ENCODE assay signal across 12 cellular contexts in the genomic region with DNA sequence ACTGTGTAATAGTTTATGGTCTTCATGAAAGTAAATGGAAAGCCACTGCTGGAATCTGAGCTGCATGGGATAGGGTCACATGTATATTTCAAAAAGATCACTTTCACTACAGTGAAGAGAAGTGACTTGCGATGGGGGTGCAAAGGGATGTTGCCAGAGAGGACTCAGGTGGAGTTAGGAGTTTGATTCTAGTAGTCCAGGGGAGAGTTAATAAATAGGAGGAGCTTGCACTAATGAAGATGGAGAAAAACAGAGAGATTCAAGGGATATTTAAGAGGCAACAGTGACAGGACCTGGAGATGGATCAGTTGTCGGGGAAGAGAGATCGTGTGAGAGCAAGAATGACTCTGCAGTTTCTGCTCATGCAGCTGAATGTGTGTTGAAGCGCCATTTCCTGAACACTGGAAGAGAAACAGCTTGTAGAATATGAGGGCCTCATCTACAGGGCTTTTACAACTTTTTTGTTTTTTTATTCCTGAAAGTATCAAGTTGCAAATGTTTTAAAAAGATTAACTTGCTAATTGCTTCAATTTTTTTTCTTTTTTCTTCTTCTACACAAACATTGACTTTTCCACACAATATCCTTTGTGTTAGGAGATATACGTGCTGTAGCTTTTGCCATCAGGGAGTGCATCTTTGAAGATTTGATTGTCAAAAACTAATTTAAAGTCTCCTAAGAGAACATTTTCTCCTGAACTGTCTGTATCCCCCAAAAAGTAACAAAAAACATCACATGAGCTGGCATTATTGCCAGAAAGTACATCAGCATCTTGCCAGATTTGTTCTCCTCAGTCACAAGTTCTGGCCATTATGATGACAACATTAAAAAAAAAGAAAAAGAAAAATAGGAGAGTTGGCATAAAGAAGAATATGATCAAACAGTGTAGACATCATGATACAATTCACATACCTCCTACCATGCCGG. TPM values are rescaled to one million over a fixed set of nuclear protein-coding genes. Genes with fewer than 3 reads are reported as not detected.
DNase-seq lines count a peak whose midpoint lies in the region; ATAC-seq and TF ChIP-seq lines count a peak whose summit lies in the region.
"Had no signal": no experiment of that assay in that cellular context is flagged by ENCODE, and none has a peak within 500 bp of the region (broad histone marks: within the 10 kb centered on the region; RNA-seq: fewer than 3 reads in every experiment).

No MANE protein-coding gene starts in this region.

- H3K4ac ChIP-seq in IMR-90 (ENCODE audit: low read depth, low read length), result no peak overlapping the region

- H3K4me2 ChIP-seq in IMR-90 (ENCODE audit: low read depth, low read length), result 0 out of 2 replicates have a peak overlapping the region, but pooled peaks have one; percentile 1

- H4K91ac ChIP-seq in IMR-90 (ENCODE audit: insufficient read depth, low read depth, low read length), result no peak overlapping the region

- no peak overlapping the region for H2BK5ac ChIP-seq in IMR-90 (ENCODE audit: low read depth, low read length, poor library complexity, severe bottlenecking)

- no peak overlapping the region for H3K23ac ChIP-seq in IMR-90 (ENCODE audit: low read depth, low read length)

- peak overlapping the region; percentile 18 for H4K5ac ChIP-seq in IMR-90 (ENCODE audit: low read depth, low read length)

- no peak overlapping the region for H3K56ac ChIP-seq in IMR-90 (ENCODE audit: extremely low read depth, insufficient read depth, low read length)

- in situ Hi-C loops in IMR-90 (cut with MboI; ENCODE audit: low sequenced_read_pairs), result no loop called here

- H3K9me3 ChIP-seq in IMR-90 (ENCODE audit: control insufficient read depth, insufficient read depth, low read length), result no peaks in the 10 kb centered on the region
- no peaks in the 10 kb centered on the region for H3K9me3 ChIP-seq in spleen
- no peaks in the 10 kb centered on the region for H3K9me3 ChIP-seq in mucosa of descending colon
- H3K9me3 ChIP-seq: colonic mucosa had no signal

- H3K4me1 ChIP-seq in IMR-90 (ENCODE audit: control insufficient read depth, insufficient read depth, low read length), result peaks cover 10% of the 10 kb centered on the region
- peaks cover 0 to 17% (median 2%) of the 10 kb centered on the region in 6 donors for H3K4me1 ChIP-seq in spleen
- H3K4me1 ChIP-seq in mucosa of descending colon (ENCODE audit: low read depth), result no peaks in the 10 kb centered on the region
- H3K4me1 ChIP-seq: colonic mucosa had no signal

- H3K4me3 ChIP-seq in IMR-90 (ENCODE audit: insufficient read depth, low read depth, low read length) (no peak overlapping the region), spleen (no peak overlapping the region), mucosa of descending colon (no peak overlapping the region)
- H3K4me3 ChIP-seq: colonic mucosa, skin epidermis had no signal

- TF ChIP-seq CTCF in IMR-90 (conservative IDR thresholded peaks at IDR 0.05; ENCODE audit: low read depth, low read length), result no peak
- no peak for TF ChIP-seq CTCF in spleen (IDR thresholded peaks at IDR 0.05 in 8 of 11, conservative IDR thresholded peaks at IDR 0.05 in 3 of 11)
- no peak for TF ChIP-seq CTCF in mucosa of descending colon (IDR thresholded peaks at IDR 0.05)

- no peak for TF ChIP-seq POLR2A in IMR-90 (IDR thresholded peaks at IDR 0.05; ENCODE audit: low read depth, low read length)
- no peak for TF ChIP-seq POLR2A in spleen (IDR thresholded peaks at IDR 0.05)

- H3K9me1 ChIP-seq in IMR-90 (ENCODE audit: insufficient read depth, low read length), result no peaks in the 10 kb centered on the region

- H3K9ac ChIP-seq in IMR-90 (ENCODE audit: low read depth, low read length), result no peak overlapping the region

- H4K20me1 ChIP-seq in IMR-90 (ENCODE audit: insufficient read depth, low read length), result no peaks in the 10 kb centered on the region

- no peaks in the 10 kb centered on the region for H3K27me3 ChIP-seq in IMR-90 (ENCODE audit: control insufficient read depth, insufficient read depth, low read length)
- H3K27me3 ChIP-seq in spleen (replicated peaks in 1 of 7), result no peaks in the 10 kb centered on the region
- H3K27me3 ChIP-seq: colonic mucosa had no signal

- no peak for ATAC-seq in IMR-90 (ENCODE audit: low read depth)
- peak; percentile 67 for ATAC-seq in left ventricle myocardium superior
- no peak for ATAC-seq in mucosa of descending colon
- no peak for ATAC-seq in HG02973 (IDR thresholded peaks at IDR 0.05; ENCODE audit: unreplicated experiment)

- H3K36me3 ChIP-seq in IMR-90 (ENCODE audit: control insufficient read depth, insufficient read depth, low read length), result no peaks in the 10 kb centered on the region
- H3K36me3 ChIP-seq in spleen, result peaks cover 0 to 4% (median 0%) of the 10 kb centered on the region in 6 donors
- no peaks in the 10 kb centered on the region for H3K36me3 ChIP-seq in mucosa of descending colon (ENCODE audit: low read depth)
- H3K36me3 ChIP-seq: colonic mucosa had no signal

- no peak overlapping the region for H2BK15ac ChIP-seq in IMR-90 (ENCODE audit: low read depth, low read length)

- POLR2A ChIA-PET in IMR-90 (lab: Charles Lee; ENCODE audit: unreplicated experiment), result no interaction called here

- H3K14ac ChIP-seq in IMR-90 (replicated peaks; ENCODE audit: low read depth, low read length), result no peak overlapping the region

- no peak overlapping the region for H2BK20ac ChIP-seq in IMR-90 (ENCODE audit: low read depth, low read length)

- H2AFZ ChIP-seq in IMR-90 (replicated peaks; ENCODE audit: low read length, poor library complexity), result no peak overlapping the region

- intact Hi-C loops in IMR-90 (cut with micrococcal nuclease), result no loop called here
- intact Hi-C loops in left ventricle myocardium superior (cut with micrococcal nuclease), result no loop called here
- intact Hi-C loops in spleen (cut with DNase I; ENCODE audit: low total_unique reads), result no loop called here
- intact Hi-C loops in mucosa of descending colon (cut with DNase I, micrococcal nuclease), result no loop called here

- 20% methylated on average over 1 of the region's 6 CpGs; no CpG with 5 or more reads in 1 of the 2 experiments for WGBS in IMR-90 (ENCODE audit: extremely low coverage in 2 of 2, insufficient read length in 1 of 2), 2 experiments
- WGBS in spleen, 5 donors, result 54 to 65% (median 61%) methylated on average over 6 of the region's 6 CpGs

- CTCF ChIA-PET in IMR-90 (lab: Yijun Ruan, JAX), result interaction anchor here (1.2 to 2.3 kb wide), 2 partner anchors 11 to 293 kb away, joined by 9 to 12 read pairs; no protein-coding TSS in a partner anchor

- H2AK9ac ChIP-seq in IMR-90 (replicated peaks; ENCODE audit: low read depth, low read length, poor library complexity), result no peak overlapping the region

- no TSS peak for BruUV-seq in IMR-90 (replicated peaks; lab: Mats Ljungman, UMichigan)

- no peak for DNase-seq in IMR-90
- no peak for DNase-seq in left ventricle myocardium superior
- DNase-seq in stromal cell of bone marrow (ENCODE audit: low read depth), result peak; percentile 16
- no peak for DNase-seq in spleen
- DNase-seq in mucosa of descending colon, result no peak
- DNase-seq in activated CD8-positive, alpha-beta memory T cell treated with anti-CD3 and anti-CD28 coated beads for 24 hours, result no peak
- DNase-seq: activated CD4-positive, CD25-positive, alpha-beta regulatory T cell; colonic mucosa; NCI-H446 had no signal

- H3K79me1 ChIP-seq in IMR-90 (ENCODE audit: low read depth in 1 of 2, low read length in 2 of 2), result no peaks in the 10 kb centered on the region

- H3K27ac ChIP-seq in IMR-90 (ENCODE audit: insufficient read depth, low read length), result no peak overlapping the region; the same call in 1 of the 2 replicates
- H3K27ac ChIP-seq in angular gyrus (ENCODE audit: low read depth, low read length), result peak overlapping the region; percentile 72
- H3K27ac ChIP-seq in spleen, result peak overlapping the region in 1 of 8 donors; percentile 18
- H3K27ac ChIP-seq: colonic mucosa, skin epidermis had no signal

- H2AK5ac ChIP-seq in IMR-90 (ENCODE audit: low read depth, low read length), result no peak overlapping the region

- peak overlapping the region; percentile 60 for H3K18ac ChIP-seq in IMR-90 (ENCODE audit: low read depth, low read length)

- no peak for TF ChIP-seq RAD21 in IMR-90 (IDR thresholded peaks at IDR 0.05; ENCODE audit: low read length)

- no peak overlapping the region for H4K8ac ChIP-seq in IMR-90 (ENCODE audit: low read depth in 2 of 2, low read length in 2 of 2)

- no peak overlapping the region for H2BK120ac ChIP-seq in IMR-90 (ENCODE audit: low read depth, low read length)

- dilution Hi-C loops in IMR-90 (cut with HindIII; ENCODE audit: low sequenced_read_pairs, unreplicated experiment), result no loop called here

TF ChIP-seq in IMR-90, 13 proteins besides CTCF, POLR2A, EP300 and RAD21:
- peak; percentile 72 for TF ChIP-seq NFE2L2 (IDR thresholded peaks at IDR 0.05; ENCODE audit: low read depth, low read length)
- TF ChIP-seq CEBPB (IDR thresholded peaks at IDR 0.05; ENCODE audit: low read depth, low read length), result no peak
TF ChIP-seq in IMR-90: peak in this region for 1.

RNA-seq across cellular contexts. Expression of gene SETMAR, which starts 37.5 kb away (rescaled TPM):
- 17.8 and 18.1 TPM in 2 replicates for total RNA-seq in IMR-90 (2012; rRNA removed)
- polyA plus RNA-seq in IMR-90 (2012; rRNA removed), result 11.9 and 12.7 TPM in 2 replicates
- 3.6 and 6.2 TPM in 2 replicates for polyA plus RNA-seq in IMR-90 (2012; cell fraction: cytosol; rRNA removed)
- 5.2 and 30.7 TPM in 2 replicates for polyA plus RNA-seq in IMR-90 (2012; cell fraction: nucleus; rRNA removed; ENCODE audit: low replicate concordance)
- 14.6 TPM for total RNA-seq in left ventricle myocardium superior
- 10 to 100 TPM in 5 of 7 donors, 1 to 10 TPM in 2; 7.8 to 17.8 (median 10.9) TPM for total RNA-seq in spleen
- polyA plus RNA-seq in spleen, result 10 to 100 TPM in 1 of 3 donors, 1 to 10 TPM in 2; 9.0 to 10.1 (median 9.7) TPM
- total RNA-seq in mucosa of descending colon, result 10 to 100 TPM; 11.3 to 15.4 (median 13.2) TPM
